ENCODE assay signal across 8 cellular contexts in the genomic region with DNA sequence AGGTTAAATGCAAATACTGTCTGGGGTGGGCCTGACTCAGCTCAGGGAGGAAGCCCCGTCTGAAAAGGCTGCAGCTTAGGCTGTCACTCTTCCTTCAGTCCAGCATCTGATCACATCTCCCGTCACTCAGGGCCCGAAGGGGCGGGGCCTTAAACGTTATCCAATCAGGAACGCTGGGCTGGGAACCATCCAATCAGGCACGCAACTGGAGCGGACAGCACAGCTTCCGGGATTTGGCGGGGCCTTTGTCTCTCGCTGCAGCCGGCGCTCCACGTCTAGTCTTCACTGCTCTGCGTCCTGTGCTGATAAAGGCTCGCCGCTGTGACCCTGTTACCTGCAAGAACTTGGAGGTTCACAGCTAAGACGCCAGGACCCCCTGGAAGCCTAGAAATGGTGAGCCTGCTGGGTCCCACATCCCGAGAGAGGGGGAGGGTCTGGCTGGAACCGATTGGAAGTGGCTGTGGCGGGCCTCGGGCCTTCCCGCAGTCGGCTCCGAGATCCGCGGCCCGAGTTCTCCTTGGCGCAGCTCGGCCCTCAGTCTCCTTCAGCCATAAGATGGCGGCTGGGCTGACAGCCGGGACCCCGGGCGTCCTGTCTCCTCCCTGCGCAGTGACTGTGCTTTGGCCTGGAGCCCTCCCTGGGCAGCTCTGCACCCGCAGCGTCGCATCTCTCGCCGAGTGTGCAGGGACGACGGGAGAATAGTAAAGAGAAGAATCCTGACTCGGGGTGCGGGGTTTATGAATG. TPM values are rescaled to one million over a fixed set of nuclear protein-coding genes. Genes with fewer than 3 reads are reported as not detected.
DNase-seq lines count a peak whose midpoint lies in the region; ATAC-seq and TF ChIP-seq lines count a peak whose summit lies in the region.

A gene (plus strand): TSS at position 248 of the 744 bp plus-strand sequence. CDS start 143 bp downstream, at position 391.

- POLR2A ChIA-PET in IMR-90 (lab: Charles Lee; ENCODE audit: unreplicated experiment), result no interaction called here

- H2AK5ac ChIP-seq in IMR-90 (ENCODE audit: low read depth, low read length), result no peak within 1 kb of the TSS

- TF ChIP-seq CTCF in IMR-90 (conservative IDR thresholded peaks at IDR 0.05; ENCODE audit: low read depth, low read length) (no peak), epithelial cell of esophagus (IDR thresholded peaks at IDR 0.05; ENCODE audit: insufficient read depth, low read depth, low read length, missing control alignments) (no peak)

- H4K5ac ChIP-seq in IMR-90 (ENCODE audit: low read depth, low read length), result no peak within 1 kb of the TSS

- peaks cover 10% of the 10 kb centered on the region; the same call in 1 of the 2 replicates for H4K20me1 ChIP-seq in IMR-90 (ENCODE audit: insufficient read depth, low read length)

- CTCF ChIA-PET in IMR-90 (lab: Yijun Ruan, JAX), result interaction anchor here (0.8 kb wide), 1 partner anchor 10 kb away, joined by 3 read pairs; no protein-coding TSS in a partner anchor

- no peak within 1 kb of the TSS for H2BK20ac ChIP-seq in IMR-90 (ENCODE audit: low read depth, low read length)

- no TSS peak for BruUV-seq in IMR-90 (replicated peaks; lab: Mats Ljungman, UMichigan)

- no peak within 1 kb of the TSS for H3K18ac ChIP-seq in IMR-90 (ENCODE audit: low read depth, low read length)

- peak within 1 kb of the TSS; percentile 35; the same call in 1 of the 2 replicates for H2BK120ac ChIP-seq in IMR-90 (ENCODE audit: low read depth, low read length)

- H2AK9ac ChIP-seq in IMR-90 (replicated peaks; ENCODE audit: low read depth, low read length, poor library complexity), result peak within 1 kb of the TSS; percentile 38

- H3K27ac ChIP-seq in IMR-90 (ENCODE audit: insufficient read depth, low read length), result peak within 1 kb of the TSS; percentile 88

- peak within 1 kb of the TSS; percentile 60; the same call in 1 of the 2 replicates for H3K23ac ChIP-seq in IMR-90 (ENCODE audit: low read depth, low read length)

- peak within 1 kb of the TSS; percentile 92 for H2AFZ ChIP-seq in IMR-90 (replicated peaks; ENCODE audit: low read length, poor library complexity)

- WGBS in IMR-90 (ENCODE audit: extremely low coverage in 2 of 2, insufficient read length in 1 of 2), 2 experiments, result 0% methylated on average over 2 of the region's 44 CpGs; no CpG with 5 or more reads in 1 of the 2 experiments

- H3K9ac ChIP-seq in IMR-90 (ENCODE audit: low read depth, low read length), result peak within 1 kb of the TSS; percentile 87

- peak within 1 kb of the TSS; percentile 68 for H3K14ac ChIP-seq in IMR-90 (replicated peaks; ENCODE audit: low read depth, low read length)

- H4K8ac ChIP-seq in IMR-90 (ENCODE audit: low read depth in 2 of 2, low read length in 2 of 2), result peak within 1 kb of the TSS in 1 of 2 experiments; percentile 75; a peak in 2 of 4 replicates

- TF ChIP-seq POLR2A in IMR-90 (IDR thresholded peaks at IDR 0.05; ENCODE audit: low read depth, low read length), result peak; percentile 89

- no peaks in the 10 kb centered on the region for H3K4me1 ChIP-seq in IMR-90 (ENCODE audit: control insufficient read depth, insufficient read depth, low read length)
- peaks cover 22% of the 10 kb centered on the region for H3K4me1 ChIP-seq in mononuclear cell (ENCODE audit: insufficient read depth, low read length)

- H3K79me1 ChIP-seq in IMR-90 (ENCODE audit: low read depth in 1 of 2, low read length in 2 of 2), result peaks cover 3 to 13% of the 10 kb centered on the region in 2 experiments; a peak in 2 of 4 replicates

- DNase-seq in DMS 273 (lab: John Stamatoyannopoulos, UW; ENCODE audit: unreplicated experiment) (peak; percentile 100), IMR-90 (peak; percentile 93), OCI-M1 (lab: John Stamatoyannopoulos, UW) (peak; percentile 100), activated T-cell treated with anti-CD3 and anti-CD28 coated beads for 4 hours (peak; percentile 93), epithelial cell of esophagus (ENCODE audit: low read depth) (peak; percentile 98)
- DNase-seq in stimulated activated CD8-positive, alpha-beta memory T cell treated with anti-CD3 and anti-CD28 coated beads, Interleukin-4, amount 100 ng/mL, for 1 hour (ENCODE audit: low read depth in 2 of 2, low spot score in 1 of 2), result peak; percentile 91 to 92

- H3K9me3 ChIP-seq in IMR-90 (ENCODE audit: control insufficient read depth, insufficient read depth, low read length) (no peaks in the 10 kb centered on the region), mononuclear cell (ENCODE audit: low read depth, low read length) (no peaks in the 10 kb centered on the region)

- H3K56ac ChIP-seq in IMR-90 (ENCODE audit: extremely low read depth, insufficient read depth, low read length), result peak within 1 kb of the TSS; percentile 52; the same call in 1 of the 2 replicates

- H3K4me3 ChIP-seq in IMR-90 (ENCODE audit: insufficient read depth, low read depth, low read length), result peak within 1 kb of the TSS; percentile 81
- peak within 1 kb of the TSS; percentile 87 for H3K4me3 ChIP-seq in epithelial cell of esophagus (ENCODE audit: low read length)
- H3K4me3 ChIP-seq in mononuclear cell (ENCODE audit: low read length), result peak within 1 kb of the TSS; percentile 93

- in situ Hi-C loops in IMR-90 (cut with MboI; ENCODE audit: low sequenced_read_pairs), result no loop called here

- ATAC-seq in GM21528 (IDR thresholded peaks at IDR 0.05; ENCODE audit: low FRiP score, unreplicated experiment) (peak; percentile 98), IMR-90 (ENCODE audit: low read depth) (peak; percentile 99)

- no peaks in the 10 kb centered on the region for H3K27me3 ChIP-seq in IMR-90 (ENCODE audit: control insufficient read depth, insufficient read depth, low read length)
- H3K27me3 ChIP-seq in mononuclear cell (ENCODE audit: insufficient read depth, low read length), result no peaks in the 10 kb centered on the region

- peaks cover 2% of the 10 kb centered on the region; the same call in 1 of the 2 replicates for H3K36me3 ChIP-seq in IMR-90 (ENCODE audit: control insufficient read depth, insufficient read depth, low read length)

- intact Hi-C loops in IMR-90 (cut with micrococcal nuclease), result no loop called here

- H2BK5ac ChIP-seq in IMR-90 (ENCODE audit: low read depth, low read length, poor library complexity, severe bottlenecking), result peak within 1 kb of the TSS; percentile 49

- peak within 1 kb of the TSS; percentile 40; the same call in 1 of the 2 replicates for H4K91ac ChIP-seq in IMR-90 (ENCODE audit: insufficient read depth, low read depth, low read length)

- peak within 1 kb of the TSS; percentile 86 for H3K4ac ChIP-seq in IMR-90 (ENCODE audit: low read depth, low read length)

- dilution Hi-C loops in IMR-90 (cut with HindIII; ENCODE audit: low sequenced_read_pairs, unreplicated experiment), result no loop called here

- TF ChIP-seq RAD21 in IMR-90 (IDR thresholded peaks at IDR 0.05; ENCODE audit: low read length), result no peak

- no peak within 1 kb of the TSS for H2BK15ac ChIP-seq in IMR-90 (ENCODE audit: low read depth, low read length)

- no peaks in the 10 kb centered on the region for H3K9me1 ChIP-seq in IMR-90 (ENCODE audit: insufficient read depth, low read length)

- peak within 1 kb of the TSS; percentile 84 for H3K4me2 ChIP-seq in IMR-90 (ENCODE audit: low read depth, low read length)

TF ChIP-seq in IMR-90, 13 proteins besides CTCF, POLR2A, EP300 and RAD21:
- TF ChIP-seq MXI1 (IDR thresholded peaks at IDR 0.05; ENCODE audit: borderline replicate concordance, low read depth, low read length) (peak; percentile 69), RFX5 (IDR thresholded peaks at IDR 0.05; ENCODE audit: low read depth, low read length) (no peak), MAZ (IDR thresholded peaks at IDR 0.05; ENCODE audit: borderline replicate concordance, low read depth, low read length) (no peak), CHD1 (IDR thresholded peaks at IDR 0.05; ENCODE audit: low read depth, low read length) (0 out of 2 replicates have a peak, but pooled peaks have one; percentile 77), MAFK (IDR thresholded peaks at IDR 0.05; ENCODE audit: low read depth, low read length) (no peak), FOS (IDR thresholded peaks at IDR 0.05; ENCODE audit: low read depth, low read length) (peak; percentile 47; the same call in 1 of the 2 replicates), NFE2L2 (IDR thresholded peaks at IDR 0.05; ENCODE audit: low read depth, low read length) (no peak), RCOR1 (IDR thresholded peaks at IDR 0.05; ENCODE audit: insufficient replicate concordance, low read length) (no peak), SMC3 (IDR thresholded peaks at IDR 0.05; ENCODE audit: low read depth, low read length) (no peak), BHLHE40 (IDR thresholded peaks at IDR 0.05; ENCODE audit: low read depth, low read length) (no peak), CEBPB (IDR thresholded peaks at IDR 0.05; ENCODE audit: low read depth, low read length) (no peak)
- TF ChIP-seq, protein P1, sequence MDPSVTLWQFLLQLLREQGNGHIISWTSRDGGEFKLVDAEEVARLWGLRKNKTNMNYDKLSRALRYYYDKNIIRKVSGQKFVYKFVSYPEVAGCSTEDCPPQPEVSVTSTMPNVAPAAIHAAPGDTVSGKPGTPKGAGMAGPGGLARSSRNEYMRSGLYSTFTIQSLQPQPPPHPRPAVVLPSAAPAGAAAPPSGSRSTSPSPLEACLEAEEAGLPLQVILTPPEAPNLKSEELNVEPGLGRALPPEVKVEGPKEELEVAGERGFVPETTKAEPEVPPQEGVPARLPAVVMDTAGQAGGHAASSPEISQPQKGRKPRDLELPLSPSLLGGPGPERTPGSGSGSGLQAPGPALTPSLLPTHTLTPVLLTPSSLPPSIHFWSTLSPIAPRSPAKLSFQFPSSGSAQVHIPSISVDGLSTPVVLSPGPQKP (IDR thresholded peaks at IDR 0.05; ENCODE audit: borderline replicate concordance, low read depth, low read length), result no peak
- TF ChIP-seq, protein P2, sequence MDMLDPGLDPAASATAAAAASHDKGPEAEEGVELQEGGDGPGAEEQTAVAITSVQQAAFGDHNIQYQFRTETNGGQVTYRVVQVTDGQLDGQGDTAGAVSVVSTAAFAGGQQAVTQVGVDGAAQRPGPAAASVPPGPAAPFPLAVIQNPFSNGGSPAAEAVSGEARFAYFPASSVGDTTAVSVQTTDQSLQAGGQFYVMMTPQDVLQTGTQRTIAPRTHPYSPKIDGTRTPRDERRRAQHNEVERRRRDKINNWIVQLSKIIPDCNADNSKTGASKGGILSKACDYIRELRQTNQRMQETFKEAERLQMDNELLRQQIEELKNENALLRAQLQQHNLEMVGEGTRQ (IDR thresholded peaks at IDR 0.05; ENCODE audit: low read depth, low read length), result no peak
TF ChIP-seq in IMR-90: peak in this region for 3.

RNA-seq across cellular contexts. Expression of the gene that starts here (rescaled TPM):
- total RNA-seq in IMR-90 (2012; rRNA removed) (6.1 and 14.4 TPM in 2 replicates), mononuclear cell (59.1 TPM)
- polyA plus RNA-seq in IMR-90 (2012; rRNA removed), result 1.6 and 2.4 TPM in 2 replicates
- 0.22 and 0.41 TPM in 2 replicates for polyA plus RNA-seq in IMR-90 (2012; cell fraction: cytosol; rRNA removed)
- 0.47 and 1.9 TPM in 2 replicates for polyA plus RNA-seq in IMR-90 (2012; cell fraction: nucleus; rRNA removed; ENCODE audit: low replicate concordance)

Comparison
In these comparisons a context has a peak if more than half of its experiments do, and no peak if none do; other contexts are left out.
1. Peak in every context shown above with its lines: DNase-seq, ATAC-seq, H3K4me3 ChIP-seq and H3K27ac ChIP-seq.